In genomic region chr3:61005591-61005990, GRCh38 we compare ENCODE assay signal across 20 cellular contexts.
A peak's percentile ranks its signal among the peaks of the same experiment; 100 is the strongest.
DNase-seq lines count a peak whose midpoint lies in the region; ATAC-seq and TF ChIP-seq lines count a peak whose summit lies in the region.
"Had no signal": no experiment of that assay in that cellular context is flagged by ENCODE, and none has a peak within 500 bp of the region (broad histone marks: within the 10 kb centered on the region; RNA-seq: fewer than 3 reads in every experiment).

No MANE protein-coding gene starts in this region.

- no peak overlapping the region for H3K4me2 ChIP-seq in neuronal stem cell (ENCODE audit: insufficient read depth, low read length, poor library complexity, severe bottlenecking)

- no peak overlapping the region for H3K4ac ChIP-seq in neuronal stem cell (ENCODE audit: low read length)

- H2BK12ac ChIP-seq in neuronal stem cell (ENCODE audit: low read length), result no peak overlapping the region

- peak overlapping the region; percentile 58 for H2AFZ ChIP-seq in neuronal stem cell (ENCODE audit: low read length)

- ATAC-seq in WTC11 (no peak), left lung (peak; percentile 68)
- no peak for ATAC-seq in stimulated activated naive B cell treated with anti-CD40 and anti-IgM and Interleukin-4, amounts not matched to agents 10 μg/mL and 1 μg/mL and 100 μg/mL, for 72 hours (replicated peaks)
- ATAC-seq: GM12878 had no signal

- H2BK5ac ChIP-seq in neuronal stem cell (ENCODE audit: low read length), result no peak overlapping the region

- no peaks in the 10 kb centered on the region for H3K79me1 ChIP-seq in neuronal stem cell (ENCODE audit: low read depth, low read length)

- H3K4me3 Mint-ChIP-seq in WTC11, result no peak overlapping the region
- H3K4me3 Mint-ChIP-seq in stimulated activated naive B cell treated with anti-CD40 and anti-IgM and Interleukin-4, amounts not matched to agents 10 μg/mL and 1 μg/mL and 100 μg/mL, for 72 hours, result no peak overlapping the region
- no peak overlapping the region for H3K4me3 Mint-ChIP-seq in progenitor cell of endocrine pancreas (ENCODE audit: low read depth)
- H3K4me3 Mint-ChIP-seq: CD4-positive, alpha-beta memory T cell; HFFc6 had no signal

- no peak overlapping the region for H3K23ac ChIP-seq in neuronal stem cell (ENCODE audit: low read depth, low read length, poor library complexity)

- no peaks in the 10 kb centered on the region for H3K36me3 Mint-ChIP-seq in WTC11
- peaks cover 2 to 10% of the 10 kb centered on the region in 2 donors for H3K36me3 Mint-ChIP-seq in stimulated activated naive B cell treated with anti-CD40 and anti-IgM and Interleukin-4, amounts not matched to agents 10 μg/mL and 1 μg/mL and 100 μg/mL, for 72 hours
- no peaks in the 10 kb centered on the region for H3K36me3 Mint-ChIP-seq in progenitor cell of endocrine pancreas (ENCODE audit: insufficient read depth)

- H2BK15ac ChIP-seq in neuronal stem cell (ENCODE audit: low read length), result no peak overlapping the region

- H3K14ac ChIP-seq in neuronal stem cell (ENCODE audit: low read length), result no peak overlapping the region

- H2AK5ac ChIP-seq in neuronal stem cell (ENCODE audit: low read depth, low read length), result no peak overlapping the region

- intact Hi-C loops in left lung (cut with DNase I), result no loop called here

- CTCF ChIA-PET in WTC11 (lab: Charles Lee), result no interaction called here

- DNase-seq in WTC11 (ENCODE audit: low spot score), result no peak
- DNase-seq in left lung, result no peak
- DNase-seq in neuronal stem cell (ENCODE audit: low spot score), result no peak
- DNase-seq in stimulated activated naive B cell treated with anti-CD40 and anti-IgM and Interleukin-4, amounts not matched to agents 10 μg/mL and 1 μg/mL and 100 μg/mL, for 72 hours, result no peak
- no peak for DNase-seq in cerebellar cortex (ENCODE audit: low spot score)
- DNase-seq in T-helper 2 cell, result no peak
- DNase-seq in NCI-H1092 treated with DMSO at 0.1 percent for 48 hours (lab: John Stamatoyannopoulos, UW), result no peak
- DNase-seq in progenitor cell of endocrine pancreas (ENCODE audit: low spot score, unreplicated experiment), result no peak
- DNase-seq: 8988T; C1 segment of cervical spinal cord; Calu3; CD4-positive, alpha-beta memory T cell; COR-L47; DMS53; DND-41; GDM1; GOT3; HFFc6 had no signal

- no peak overlapping the region for H3K9ac ChIP-seq in neuronal stem cell (ENCODE audit: low read depth, low read length, poor library complexity)

- H3K27ac Mint-ChIP-seq in WTC11, result 0 out of 2 replicates have a peak overlapping the region, but pooled peaks have one; percentile 73
- H3K27ac Mint-ChIP-seq in stimulated activated naive B cell treated with anti-CD40 and anti-IgM and Interleukin-4, amounts not matched to agents 10 μg/mL and 1 μg/mL and 100 μg/mL, for 72 hours, result peak overlapping the region; percentile 70
- no peak overlapping the region for H3K27ac Mint-ChIP-seq in progenitor cell of endocrine pancreas
- H3K27ac Mint-ChIP-seq: CD4-positive, alpha-beta memory T cell; HFFc6 had no signal

- no peak overlapping the region for H3K18ac ChIP-seq in neuronal stem cell (ENCODE audit: low read length)

- no peak overlapping the region for H2BK120ac ChIP-seq in neuronal stem cell (ENCODE audit: low read depth, low read length)

- peaks cover 0 to 11% of the 10 kb centered on the region in 2 donors for H3K4me1 ChIP-seq in left lung
- peaks cover 9 to 20% of the 10 kb centered on the region in 2 donors for H3K4me1 ChIP-seq in neuronal stem cell (ENCODE audit: control insufficient read depth in 2 of 2, insufficient read depth in 1 of 2, low read depth in 1 of 2, low read length in 2 of 2)

- TF ChIP-seq CTCF in WTC11 (IDR thresholded peaks at IDR 0.05), result no peak
- TF ChIP-seq CTCF in left lung (IDR thresholded peaks at IDR 0.05), result no peak
- TF ChIP-seq CTCF in progenitor cell of endocrine pancreas (IDR thresholded peaks at IDR 0.05; ENCODE audit: unreplicated experiment), result no peak

- H3K36me3 ChIP-seq in left lung, result no peaks in the 10 kb centered on the region
- no peaks in the 10 kb centered on the region for H3K36me3 ChIP-seq in neuronal stem cell (replicated peaks in 1 of 2; ENCODE audit: control insufficient read depth in 2 of 2, insufficient read depth in 2 of 2, low read length in 2 of 2)
- H3K36me3 ChIP-seq: HAP-1 had no signal

- H3K27me3 ChIP-seq in left lung, result no peaks in the 10 kb centered on the region
- no peaks in the 10 kb centered on the region for H3K27me3 ChIP-seq in neuronal stem cell (ENCODE audit: control insufficient read depth in 3 of 3, insufficient read depth in 3 of 3, low read depth in 1 of 3, low read length in 3 of 3)

- WGBS in neuronal stem cell (ENCODE audit: extremely low coverage in 2 of 2, insufficient read length in 2 of 2, insufficient replicate concordance in 1 of 2), 2 donors, result no CpG with 5 or more reads among the region's 4 CpGs

- H3K27me3 Mint-ChIP-seq in WTC11 (ENCODE audit: low read depth) (no peaks in the 10 kb centered on the region; the same call in 1 of the 2 replicates), progenitor cell of endocrine pancreas (no peaks in the 10 kb centered on the region)
- H3K27me3 Mint-ChIP-seq in stimulated activated naive B cell treated with anti-CD40 and anti-IgM and Interleukin-4, amounts not matched to agents 10 μg/mL and 1 μg/mL and 100 μg/mL, for 72 hours, result no peaks in the 10 kb centered on the region
- H3K27me3 Mint-ChIP-seq: CD4-positive, alpha-beta memory T cell had no signal

- H3K4me1 Mint-ChIP-seq in WTC11 (peaks cover 20% of the 10 kb centered on the region), progenitor cell of endocrine pancreas (ENCODE audit: low read depth) (peaks cover 4% of the 10 kb centered on the region)
- H3K4me1 Mint-ChIP-seq in stimulated activated naive B cell treated with anti-CD40 and anti-IgM and Interleukin-4, amounts not matched to agents 10 μg/mL and 1 μg/mL and 100 μg/mL, for 72 hours, result peaks cover 17 to 26% of the 10 kb centered on the region in 2 donors
- H3K4me1 Mint-ChIP-seq: CD4-positive, alpha-beta memory T cell had no signal

- no peak overlapping the region for H4K8ac ChIP-seq in neuronal stem cell (ENCODE audit: low read depth, low read length)

- H3K9me3 Mint-ChIP-seq in WTC11 (no peaks in the 10 kb centered on the region), progenitor cell of endocrine pancreas (ENCODE audit: low read depth) (no peaks in the 10 kb centered on the region)
- peaks cover 4 to 6% of the 10 kb centered on the region in 2 donors for H3K9me3 Mint-ChIP-seq in stimulated activated naive B cell treated with anti-CD40 and anti-IgM and Interleukin-4, amounts not matched to agents 10 μg/mL and 1 μg/mL and 100 μg/mL, for 72 hours

- no peak overlapping the region for H3K27ac ChIP-seq in left lung
- H3K27ac ChIP-seq in neuronal stem cell (replicated peaks; ENCODE audit: low read length), result no peak overlapping the region

- no peak overlapping the region for H4K91ac ChIP-seq in neuronal stem cell (ENCODE audit: low read depth, low read length, poor library complexity)

- H3K4me3 ChIP-seq in left lung, result no peak overlapping the region
- no peak overlapping the region for H3K4me3 ChIP-seq in neuronal stem cell (ENCODE audit: low read length in 2 of 2)
- H3K4me3 ChIP-seq: GM12878, HAP-1 had no signal

- H3K9me3 ChIP-seq in left lung (no peaks in the 10 kb centered on the region), neuronal stem cell (replicated peaks in 1 of 2; ENCODE audit: control insufficient read depth in 2 of 2, insufficient read depth in 1 of 2, low read depth in 1 of 2, low read length in 2 of 2) (no peaks in the 10 kb centered on the region)
- H3K9me3 ChIP-seq: HAP-1 had no signal

- POLR2A ChIA-PET in WTC11 (lab: Charles Lee), result no interaction called here

TF ChIP-seq in WTC11, 78 proteins besides CTCF, POLR2A, EP300 and RAD21 (continues in another document):
- no peak for TF ChIP-seq MXD4 (CRISPR knock-in tag; IDR thresholded peaks at IDR 0.05; ENCODE audit: borderline replicate concordance)
- no peak for TF ChIP-seq IRF1 (CRISPR knock-in tag; IDR thresholded peaks at IDR 0.05)
- no peak for TF ChIP-seq ZNF532 (CRISPR knock-in tag; IDR thresholded peaks at IDR 0.05; ENCODE audit: borderline replicate concordance)
- TF ChIP-seq ETV6 (CRISPR knock-in tag; IDR thresholded peaks at IDR 0.05), result no peak
